9 cellular contexts compared by ENCODE assay signal in the genomic region with DNA sequence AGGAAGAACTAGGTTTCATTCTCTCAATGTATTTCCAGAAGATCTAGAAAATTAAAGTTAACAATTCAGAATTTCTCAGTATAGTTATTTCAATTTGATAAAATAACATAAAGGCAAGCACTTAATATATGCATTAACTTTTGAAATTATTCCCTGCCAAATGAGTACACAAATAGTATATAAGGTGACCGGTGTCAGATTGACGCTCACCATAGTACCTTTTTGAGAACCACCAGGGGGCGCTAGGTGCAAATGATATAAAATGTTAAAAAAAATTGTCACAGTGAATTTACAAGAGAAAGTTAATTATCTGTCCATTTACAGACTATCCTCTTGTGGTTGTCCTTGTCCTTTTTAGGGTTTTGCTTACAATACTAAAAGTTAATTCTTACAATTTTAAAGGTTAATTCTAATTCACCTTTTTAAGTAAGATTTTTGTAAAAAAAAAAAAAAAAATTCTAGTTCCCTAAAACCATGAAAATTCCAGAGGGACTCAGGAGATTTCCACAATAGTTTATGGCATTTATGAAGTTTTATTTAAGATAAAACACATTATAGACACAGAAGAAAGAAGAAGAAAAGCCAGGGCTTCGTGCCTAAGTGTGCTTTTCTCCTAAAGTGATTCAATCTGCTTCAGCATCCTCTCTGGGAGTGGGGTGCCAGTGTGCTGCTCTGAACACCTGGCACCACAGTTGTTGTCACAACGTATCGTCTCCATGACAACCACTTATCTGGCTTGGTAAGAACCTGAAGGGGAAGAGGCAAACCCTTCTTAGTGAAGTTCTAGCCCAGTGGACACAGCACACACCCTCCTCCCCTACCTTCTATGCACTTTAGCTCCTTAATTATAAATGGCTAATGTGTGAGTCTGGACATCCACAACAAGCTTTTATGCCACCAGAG. TPM values are rescaled to one million over a fixed set of nuclear protein-coding genes. Genes with fewer than 3 reads are reported as not detected.
DNase-seq lines count a peak whose midpoint lies in the region; ATAC-seq, FAIRE-seq and TF ChIP-seq lines count a peak whose summit lies in the region.
"Had no signal": no experiment of that assay in that cellular context is flagged by ENCODE, and none has a peak within 500 bp of the region (broad histone marks: within the 10 kb centered on the region; RNA-seq: fewer than 3 reads in every experiment).

No MANE protein-coding gene starts in this region.

- no peak for FAIRE-seq in GM12892 (lab: Jason Lieb, UNC)

- H3K9me3 Mint-ChIP-seq in WTC11 = peaks cover 12% of the 10 kb centered on the region; the same call in 1 of the 2 replicates
- H3K9me3 Mint-ChIP-seq: activated naive CD4-positive, alpha-beta T cell treated with anti-CD3 and anti-CD28 coated beads, Interleukin-2, amount 50 U/mL, for 72 hours had no signal

- CTCF ChIA-PET in HEK293T (lab: Yijun Ruan, JAX) (interaction anchor here (1.6 kb wide), 1 partner anchor 276 kb away, joined by 4 read pairs; no protein-coding TSS in a partner anchor), WTC11 (lab: Charles Lee) (interaction anchor here (1.4 kb wide), 2 partner anchors 276 to 277 kb away, joined by 3 to 9 read pairs; no protein-coding TSS in a partner anchor)

- ATAC-seq in WTC11 (no peak), thoracic aorta (ENCODE audit: insufficient number of reproducible peaks, low FRiP score, low read depth) (no peak)

- H3K27me3 ChIP-seq in endocrine pancreas (ENCODE audit: control insufficient read depth, insufficient read depth, low read length) (peaks cover 4% of the 10 kb centered on the region), thoracic aorta (replicated peaks; ENCODE audit: insufficient read depth) (peaks cover 12% of the 10 kb centered on the region)

- H3K36me3 Mint-ChIP-seq in WTC11 = peaks cover 37% of the 10 kb centered on the region

- H3K36me3 ChIP-seq in endocrine pancreas (ENCODE audit: control insufficient read depth, insufficient read depth, low read length) = no peaks in the 10 kb centered on the region
- no peaks in the 10 kb centered on the region for H3K36me3 ChIP-seq in thoracic aorta

- no peak for TF ChIP-seq POLR2A in GM12892 (IDR thresholded peaks at IDR 0.05; ENCODE audit: low read depth, low read length)

- DNase-seq in DMS114 treated with DMSO at 0.1 percent for 48 hours (lab: John Stamatoyannopoulos, UW; ENCODE audit: unreplicated experiment) (peak; percentile 54), HEK293T (ENCODE audit: extremely low spot score) (peak; percentile 10), NCI-H2171 treated with DMSO at 0.1 percent for 48 hours (lab: John Stamatoyannopoulos, UW) (peak; percentile 67), WTC11 (ENCODE audit: low spot score) (no peak), myocyte (ENCODE audit: low read depth) (peak; percentile 71), thoracic aorta (ENCODE audit: low spot score) (no peak), GM12892 (ENCODE audit: insufficient read length) (no peak)

- TF ChIP-seq CTCF in WTC11 (IDR thresholded peaks at IDR 0.05) (peak; percentile 72), thoracic aorta (IDR thresholded peaks at IDR 0.05) (peak; percentile 74)

- peak overlapping the region; percentile 85 for H3K4me3 Mint-ChIP-seq in WTC11

- H3K27ac Mint-ChIP-seq in WTC11 = no peak overlapping the region; the same call in 1 of the 2 replicates
- H3K27ac Mint-ChIP-seq: activated naive CD4-positive, alpha-beta T cell treated with anti-CD3 and anti-CD28 coated beads, Interleukin-2, amount 50 U/mL, for 72 hours had no signal

- no peaks in the 10 kb centered on the region for H3K9me3 ChIP-seq in endocrine pancreas (ENCODE audit: control insufficient read depth, low read length)
- H3K9me3 ChIP-seq in thoracic aorta = no peaks in the 10 kb centered on the region

- peaks cover 9% of the 10 kb centered on the region for H3K4me1 ChIP-seq in endocrine pancreas (ENCODE audit: control insufficient read depth, insufficient read depth, low read length)
- H3K4me1 ChIP-seq in thoracic aorta (ENCODE audit: control insufficient read depth in 1 of 2, low read depth in 2 of 2) = peaks cover 11 to 22% of the 10 kb centered on the region in 2 donors

- peak overlapping the region; percentile 63 for H3K4me3 ChIP-seq in endocrine pancreas (ENCODE audit: control insufficient read depth, insufficient read depth, low read length)
- no peak overlapping the region for H3K4me3 ChIP-seq in thoracic aorta

- peaks cover 52% of the 10 kb centered on the region for H3K4me1 Mint-ChIP-seq in WTC11

- H3K27me3 Mint-ChIP-seq in WTC11 (ENCODE audit: low read depth) = peaks cover 6% of the 10 kb centered on the region

- POLR2A ChIA-PET in HEK293T (lab: Yijun Ruan, JAX) = interaction anchor here (2.0 kb wide), 1 partner anchor 279 kb away, joined by 6 read pairs; no protein-coding TSS in a partner anchor
- POLR2A ChIA-PET in WTC11 (lab: Charles Lee) = no interaction called here

- H3K9ac ChIP-seq in endocrine pancreas (ENCODE audit: control insufficient read depth, insufficient read depth, low read length) = no peak overlapping the region

- no peak overlapping the region for H3K27ac ChIP-seq in thoracic aorta

TF ChIP-seq in HEK293T, 16 proteins besides CTCF, POLR2A, EP300 and RAD21:
- peak; percentile 81 for TF ChIP-seq ZNF384 (IDR thresholded peaks at IDR 0.05)
- TF ChIP-seq ELF4 (IDR thresholded peaks at IDR 0.05) = no peak
TF ChIP-seq in HEK293T: peak in this region for 1.

TF ChIP-seq in WTC11, 78 proteins besides CTCF, POLR2A, EP300 and RAD21:
- no peak for TF ChIP-seq FOXJ3 (CRISPR knock-in tag; IDR thresholded peaks at IDR 0.05; ENCODE audit: borderline replicate concordance)
- TF ChIP-seq, protein P1, sequence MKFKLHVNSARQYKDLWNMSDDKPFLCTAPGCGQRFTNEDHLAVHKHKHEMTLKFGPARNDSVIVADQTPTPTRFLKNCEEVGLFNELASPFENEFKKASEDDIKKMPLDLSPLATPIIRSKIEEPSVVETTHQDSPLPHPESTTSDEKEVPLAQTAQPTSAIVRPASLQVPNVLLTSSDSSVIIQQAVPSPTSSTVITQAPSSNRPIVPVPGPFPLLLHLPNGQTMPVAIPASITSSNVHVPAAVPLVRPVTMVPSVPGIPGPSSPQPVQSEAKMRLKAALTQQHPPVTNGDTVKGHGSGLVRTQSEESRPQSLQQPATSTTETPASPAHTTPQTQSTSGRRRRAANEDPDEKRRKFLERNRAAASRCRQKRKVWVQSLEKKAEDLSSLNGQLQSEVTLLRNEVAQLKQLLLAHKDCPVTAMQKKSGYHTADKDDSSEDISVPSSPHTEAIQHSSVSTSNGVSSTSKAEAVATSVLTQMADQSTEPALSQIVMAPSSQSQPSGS (CRISPR knock-in tag; IDR thresholded peaks at IDR 0.05; ENCODE audit: borderline replicate concordance, low read depth) = no peak
- TF ChIP-seq, protein P2, sequence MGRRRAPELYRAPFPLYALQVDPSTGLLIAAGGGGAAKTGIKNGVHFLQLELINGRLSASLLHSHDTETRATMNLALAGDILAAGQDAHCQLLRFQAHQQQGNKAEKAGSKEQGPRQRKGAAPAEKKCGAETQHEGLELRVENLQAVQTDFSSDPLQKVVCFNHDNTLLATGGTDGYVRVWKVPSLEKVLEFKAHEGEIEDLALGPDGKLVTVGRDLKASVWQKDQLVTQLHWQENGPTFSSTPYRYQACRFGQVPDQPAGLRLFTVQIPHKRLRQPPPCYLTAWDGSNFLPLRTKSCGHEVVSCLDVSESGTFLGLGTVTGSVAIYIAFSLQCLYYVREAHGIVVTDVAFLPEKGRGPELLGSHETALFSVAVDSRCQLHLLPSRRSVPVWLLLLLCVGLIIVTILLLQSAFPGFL (CRISPR knock-in tag; IDR thresholded peaks at IDR 0.05; ENCODE audit: borderline replicate concordance) = no peak
- TF ChIP-seq ZNF317 (CRISPR knock-in tag; IDR thresholded peaks at IDR 0.05; ENCODE audit: borderline replicate concordance, low read depth) = no peak
- no peak for TF ChIP-seq KAT7 (CRISPR knock-in tag; IDR thresholded peaks at IDR 0.05; ENCODE audit: borderline replicate concordance)

RNA-seq across cellular contexts. Expression of a gene that starts 1.7 kb away (rescaled TPM):
- total RNA-seq in WTC11 (2021) (30.1 to 34.6 TPM (median 30.7 TPM) in 3 replicates), myocyte (0.75 and 1.7 TPM in 2 replicates), thoracic aorta (not detected)
- 3.8 TPM for polyA plus RNA-seq in myocyte (2012)
- polyA plus RNA-seq in GM12892 (2012; ENCODE audit: missing spikeins) = 0.13 TPM
- total RNA-seq: activated naive CD4-positive, alpha-beta T cell treated with anti-CD3 and anti-CD28 coated beads, Interleukin-2, amount 50 U/mL, for 72 hours had no signal

Comparison
In these comparisons a context has a peak if more than half of its experiments do, and no peak if none do; other contexts are left out.
1. DNase-seq: peak in DMS114 treated with DMSO at 0.1 percent for 48 hours (single experiment), HEK293T (single experiment), NCI-H2171 treated with DMSO at 0.1 percent for 48 hours (single experiment) and myocyte (single experiment); none in WTC11 (single experiment), thoracic aorta (single experiment) and GM12892 (single experiment).
2. RNA of a gene that starts 1.7 kb away (total RNA-seq): 30.1 to 34.6 TPM in WTC11; 0.75 to 1.7 TPM in myocyte and not detected in thoracic aorta; every median in the first group is over 10 times any median in the second.